ENCODE assay signal across 10 cellular contexts in the genomic region with DNA sequence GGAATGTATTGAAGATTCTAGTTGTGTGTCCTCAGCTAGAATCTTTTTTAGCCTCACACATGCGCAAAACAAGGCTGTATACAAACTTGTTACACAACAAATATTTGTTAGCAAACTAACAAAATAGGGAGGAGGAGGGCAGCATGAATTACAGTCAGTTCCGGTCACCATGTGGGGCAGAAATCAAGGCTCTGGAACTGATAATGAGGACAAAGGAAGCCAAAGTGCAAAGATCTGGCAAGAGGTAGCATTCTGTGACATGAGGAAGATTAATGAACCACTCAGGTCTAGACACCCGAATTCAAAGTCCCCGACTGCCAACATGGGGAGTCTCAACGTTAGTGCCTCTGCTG. TPM values are rescaled to one million over a fixed set of nuclear protein-coding genes. Genes with fewer than 3 reads are reported as not detected.
DNase-seq lines count a peak whose midpoint lies in the region; ATAC-seq and TF ChIP-seq lines count a peak whose summit lies in the region.
"Had no signal": no experiment of that assay in that cellular context is flagged by ENCODE, and none has a peak within 500 bp of the region (broad histone marks: within the 10 kb centered on the region; RNA-seq: fewer than 3 reads in every experiment).

No MANE protein-coding gene starts in this region.

- intact Hi-C loops in left ventricle myocardium inferior (cut with micrococcal nuclease) (no loop called here), left ventricle myocardium superior (cut with micrococcal nuclease) (no loop called here)

- H3K9ac ChIP-seq in mucosa of rectum (ENCODE audit: low read depth in 1 of 2, low read length in 2 of 2) = peak overlapping the region; percentile 81 to 82

- H3K4me3 ChIP-seq in left ventricle myocardium inferior (peak overlapping the region; percentile 79), astrocyte of the spinal cord (ENCODE audit: low read depth, low read length) (peak overlapping the region; percentile 63), mucosa of rectum (ENCODE audit: low read length in 2 of 2) (peak overlapping the region; percentile 71 to 82)

- ATAC-seq in left ventricle myocardium superior (no peak), HG03439 (IDR thresholded peaks at IDR 0.05; ENCODE audit: unreplicated experiment) (no peak), GM18909 (IDR thresholded peaks at IDR 0.05; ENCODE audit: poor library complexity, unreplicated experiment) (no peak)

- in situ Hi-C loops in astrocyte of the spinal cord (cut with HindIII; ENCODE audit: low sequenced_read_pairs) = no loop called here

- no peaks in the 10 kb centered on the region for H3K27me3 ChIP-seq in left ventricle myocardium inferior (ENCODE audit: low read depth)
- H3K27me3 ChIP-seq in mucosa of rectum (ENCODE audit: control insufficient read depth in 2 of 2, insufficient read depth in 2 of 2, low read length in 2 of 2) = no peaks in the 10 kb centered on the region

- H3K4me1 ChIP-seq in left ventricle myocardium inferior = peaks cover 52% of the 10 kb centered on the region
- H3K4me1 ChIP-seq in mucosa of rectum (ENCODE audit: control insufficient read depth in 2 of 2, insufficient read depth in 2 of 2, low read length in 2 of 2) = peaks cover 34% of the 10 kb centered on the region in 2 donors

- TF ChIP-seq CTCF in left ventricle myocardium inferior (IDR thresholded peaks at IDR 0.05; ENCODE audit: borderline replicate concordance) = no peak
- no peak for TF ChIP-seq CTCF in astrocyte of the spinal cord (IDR thresholded peaks at IDR 0.05; ENCODE audit: low read depth, low read length)

- H3K36me3 ChIP-seq in left ventricle myocardium inferior (peaks cover 42% of the 10 kb centered on the region), mucosa of rectum (ENCODE audit: control insufficient read depth in 2 of 2, insufficient read depth in 2 of 2, low read length in 2 of 2) (peaks cover 36 to 40% of the 10 kb centered on the region in 2 donors)

- H3K27ac ChIP-seq in left ventricle myocardium inferior (replicated peaks) (peak overlapping the region; percentile 100), mucosa of rectum (ENCODE audit: low read depth in 2 of 2, low read length in 2 of 2) (peak overlapping the region; percentile 99 to 100)

- DNase-seq in left ventricle myocardium inferior (no peak), left ventricle myocardium superior (no peak), astrocyte of the spinal cord (ENCODE audit: low read depth, low spot score) (no peak), NCI-H2107 treated with DMSO at 0.1 percent for 48 hours (lab: John Stamatoyannopoulos, UW; ENCODE audit: unreplicated experiment) (no peak), D341Med (ENCODE audit: low spot score) (no peak)
- DNase-seq: GDM1, MV-4-11 had no signal

- H3K9me3 ChIP-seq in left ventricle myocardium inferior (replicated peaks) (no peaks in the 10 kb centered on the region), mucosa of rectum (ENCODE audit: control insufficient read depth in 2 of 2, low read length in 2 of 2) (no peaks in the 10 kb centered on the region)

RNA-seq across cellular contexts. Expression of gene SUN2, which starts 1.9 kb away (rescaled TPM):
- 116 TPM for total RNA-seq in left ventricle myocardium inferior
- total RNA-seq in left ventricle myocardium superior = 109 TPM

RNA-seq across cellular contexts. Expression of gene DNAL4, which starts 40.1 kb away (rescaled TPM):
- total RNA-seq in left ventricle myocardium inferior (10.0 TPM), left ventricle myocardium superior (11.6 TPM)

RNA-seq across cellular contexts. Expression of gene GTPBP1, which starts 48.1 kb away (rescaled TPM):
- total RNA-seq in left ventricle myocardium inferior (28.9 TPM), left ventricle myocardium superior (36.5 TPM)

RNA-seq across cellular contexts. Expression of gene JOSD1, which starts 53.1 kb away (rescaled TPM):
- total RNA-seq in left ventricle myocardium inferior (18.7 TPM), left ventricle myocardium superior (17.8 TPM)
